In the genomic region with DNA sequence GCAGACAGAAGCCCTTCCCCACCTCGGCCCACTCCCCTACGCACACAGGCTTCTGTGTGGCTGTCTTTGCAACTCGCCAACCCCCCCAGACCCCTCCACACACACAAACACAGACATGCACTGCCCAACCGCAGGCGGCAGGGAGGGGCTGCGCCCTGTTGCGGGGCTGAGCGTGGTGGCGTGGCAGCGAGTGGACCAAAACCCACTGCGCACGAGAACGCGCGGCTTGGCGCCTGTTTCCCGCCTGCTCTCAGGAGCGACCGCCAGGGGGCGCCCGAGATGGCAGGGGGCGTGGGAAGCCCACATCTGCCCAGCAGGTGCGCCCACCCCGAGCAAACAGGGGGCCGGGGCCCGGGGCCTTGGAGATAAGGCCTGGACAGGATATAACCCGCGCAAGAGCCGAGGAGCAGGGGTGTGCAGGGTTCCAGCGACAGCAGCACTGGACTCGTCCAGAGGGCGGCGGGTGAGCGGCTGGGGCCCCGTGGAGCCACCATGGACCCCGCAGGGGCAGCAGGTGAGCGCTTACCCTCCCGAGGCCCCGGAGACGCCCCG, we compare ENCODE assay signal across 9 cellular contexts. TPM values are rescaled to one million over a fixed set of nuclear protein-coding genes. Genes with fewer than 3 reads are reported as not detected.
A peak's percentile ranks its signal among the peaks of the same experiment; 100 is the strongest.
DNase-seq lines count a peak whose midpoint lies in the region; ATAC-seq and TF ChIP-seq lines count a peak whose summit lies in the region.
"Had no signal": no experiment of that assay in that cellular context is flagged by ENCODE, and none has a peak within 500 bp of the region (broad histone marks: within the 10 kb centered on the region; RNA-seq: fewer than 3 reads in every experiment).

A gene with protein sequence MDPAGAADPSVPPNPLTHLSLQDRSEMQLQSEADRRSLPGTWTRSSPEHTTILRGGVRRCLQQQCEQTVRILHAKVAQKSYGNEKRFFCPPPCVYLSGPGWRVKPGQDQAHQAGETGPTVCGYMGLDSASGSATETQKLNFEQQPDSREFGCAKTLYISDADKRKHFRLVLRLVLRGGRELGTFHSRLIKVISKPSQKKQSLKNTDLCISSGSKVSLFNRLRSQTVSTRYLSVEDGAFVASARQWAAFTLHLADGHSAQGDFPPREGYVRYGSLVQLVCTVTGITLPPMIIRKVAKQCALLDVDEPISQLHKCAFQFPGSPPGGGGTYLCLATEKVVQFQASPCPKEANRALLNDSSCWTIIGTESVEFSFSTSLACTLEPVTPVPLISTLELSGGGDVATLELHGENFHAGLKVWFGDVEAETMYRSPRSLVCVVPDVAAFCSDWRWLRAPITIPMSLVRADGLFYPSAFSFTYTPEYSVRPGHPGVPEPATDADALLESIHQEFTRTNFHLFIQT (plus strand): TSS at position 410 of the 552 bp plus-strand sequence. CDS start 83 bp downstream, at position 493.

- intact Hi-C loops in colonic mucosa (cut with DNase I): no loop called here

- no peak within 1 kb of the TSS for H3K4me3 ChIP-seq in colonic mucosa

- peak; percentile 56 for DNase-seq in T-helper 9 cell
- DNase-seq in colonic mucosa: no peak
- no peak for DNase-seq in omental fat pad (ENCODE audit: low spot score)
- DNase-seq in NCI-H2171 (lab: John Stamatoyannopoulos, UW): no peak
- no peak for DNase-seq in NCI-H774 (lab: John Stamatoyannopoulos, UW)

- no peak within 1 kb of the TSS for H3K9ac ChIP-seq in colonic mucosa (ENCODE audit: low read depth in 2 of 2, low read length in 2 of 2)

- peaks cover 7% of the 10 kb centered on the region for H3K27me3 ChIP-seq in colonic mucosa

- no peaks in the 10 kb centered on the region for H3K36me3 ChIP-seq in colonic mucosa

- no peak for ATAC-seq in omental fat pad (ENCODE audit: low FRiP score)
- ATAC-seq in HG03354 (IDR thresholded peaks at IDR 0.05; ENCODE audit: poor library complexity, severe bottlenecking, unreplicated experiment): no peak
- no peak for ATAC-seq in HG03521 (IDR thresholded peaks at IDR 0.05; ENCODE audit: unreplicated experiment)

- no peaks in the 10 kb centered on the region for H3K4me1 ChIP-seq in colonic mucosa

- no peak within 1 kb of the TSS for H3K27ac ChIP-seq in colonic mucosa

- no peaks in the 10 kb centered on the region for H3K9me3 ChIP-seq in colonic mucosa

- TF ChIP-seq CTCF in GM12873 (IDR thresholded peaks at IDR 0.05; ENCODE audit: insufficient read depth, low read depth, low read length, missing control alignments) (peak; percentile 80), colonic mucosa (IDR thresholded peaks at IDR 0.05) (peak; percentile 82), omental fat pad (IDR thresholded peaks at IDR 0.05) (peak in 2 of 3 donors; percentile 2 to 13)

RNA-seq across cellular contexts. Expression of the gene that starts here (rescaled TPM):
- total RNA-seq in colonic mucosa: under 1 TPM in 1 of 2 donors, not detected in 1; 0.74 TPM
- total RNA-seq in omental fat pad: not detected
- total RNA-seq: natural killer cell treated with Interleukin-12 subunit alpha and Interleukin-12 subunit beta and Interleukin-15 and Interleukin-18, amount 100 ng/mL, for 72 hours had no signal

Comparison
In these comparisons a context has a peak if more than half of its experiments do, and no peak if none do; other contexts are left out.
1. CTCF ChIP-seq: peak in every context shown above with its lines; median percentile 82 in colonic mucosa; 80 in GM12873; 8 in omental fat pad.